ENCODE assay signal across 12 cellular contexts in genomic region chr14:91269076-91269991, GRCh38. TPM values are rescaled to one million over a fixed set of nuclear protein-coding genes. Genes with fewer than 3 reads are reported as not detected.
DNase-seq lines count a peak whose midpoint lies in the region; ATAC-seq, FAIRE-seq and TF ChIP-seq lines count a peak whose summit lies in the region.
"Had no signal": no experiment of that assay in that cellular context is flagged by ENCODE, and none has a peak within 500 bp of the region (broad histone marks: within the 10 kb centered on the region; RNA-seq: fewer than 3 reads in every experiment).

No MANE protein-coding gene starts in this region.

- 56% methylated on average over 3 of the region's 24 CpGs for WGBS in K562 (ENCODE audit: insufficient coverage, low coverage, missing lambda C conversion rate)
- WGBS in upper lobe of left lung, 2 donors = 60 to 68% methylated on average over 24 of the region's 24 CpGs

- H3K4me2 ChIP-seq in K562 (ENCODE audit: insufficient read depth, low read length) = no peak overlapping the region
- H3K4me2 ChIP-seq: BLaER1 treated with 17β-estradiol and CSF1 and Interleukin-3, amounts not matched to agents 10 nM and 100 nM had no signal

- intact Hi-C loops in Right ventricle myocardium inferior (cut with DNase I) = no loop called here
- intact Hi-C loops in K562 (cut with micrococcal nuclease) = loop anchor here (5.0 kb wide), 1 partner anchor 67 kb away; no protein-coding TSS in a partner anchor
- intact Hi-C loops in lower lobe of right lung (cut with DNase I) = no loop called here

- H3K9me3 ChIP-seq in right atrium auricular region = no peaks in the 10 kb centered on the region
- no peaks in the 10 kb centered on the region for H3K9me3 ChIP-seq in K562 (replicated peaks; ENCODE audit: control insufficient read depth, insufficient read depth, low read depth, low read length)
- H3K9me3 ChIP-seq in lower lobe of right lung = no peaks in the 10 kb centered on the region
- no peaks in the 10 kb centered on the region for H3K9me3 ChIP-seq in upper lobe of left lung
- H3K9me3 ChIP-seq: BLaER1 treated with 17β-estradiol and CSF1 and Interleukin-3, amounts not matched to agents 10 nM and 100 nM had no signal

- TF ChIP-seq POLR2A in K562 (conservative IDR thresholded peaks at IDR 0.05) (no peak), upper lobe of left lung (IDR thresholded peaks at IDR 0.05) (no peak)

- no peak for TF ChIP-seq RAD21 in K562 (CRISPR knock-in tag; conservative IDR thresholded peaks at IDR 0.05 in 1 of 2, IDR thresholded peaks at IDR 0.05 in 1 of 2)

- POLR2A ChIA-PET in K562 (lab: Yijun Ruan, JAX) = interaction anchor here (1.5 kb wide), 1 partner anchor 12 kb away, joined by 3 read pairs; no protein-coding TSS in a partner anchor

- FAIRE-seq in K562 (lab: Jason Lieb, UNC) = no peak
- FAIRE-seq: GM12891 had no signal

- peaks cover 15% of the 10 kb centered on the region for H3K79me2 ChIP-seq in K562 (ENCODE audit: control insufficient read depth, insufficient read depth, low read length)

- H3K27ac ChIP-seq in right atrium auricular region (no peak overlapping the region), K562 (ENCODE audit: extremely low read depth, low read depth, low read length) (peak overlapping the region; percentile 49; the same call in 2 of the 3 replicates), lower lobe of right lung (peak overlapping the region; percentile 46), upper lobe of left lung (peak overlapping the region in 2 of 4 donors; percentile 65 to 72)
- H3K27ac ChIP-seq: BLaER1 treated with 17β-estradiol and CSF1 and Interleukin-3, amounts not matched to agents 10 nM and 100 nM had no signal

- peaks cover 0 to 14% of the 10 kb centered on the region in 2 donors for H3K4me1 ChIP-seq in right atrium auricular region
- H3K4me1 ChIP-seq in K562 (replicated peaks in 1 of 2; ENCODE audit: control insufficient read depth in 2 of 2, insufficient read depth in 2 of 2, low read length in 2 of 2) = peaks cover 35 to 41% of the 10 kb centered on the region in 2 experiments
- H3K4me1 ChIP-seq in lower lobe of right lung = peaks cover 20% of the 10 kb centered on the region
- H3K4me1 ChIP-seq in upper lobe of left lung = peaks cover 10 to 29% (median 18%) of the 10 kb centered on the region in 4 donors

- H3K4me3 ChIP-seq in right atrium auricular region = peak overlapping the region in 1 of 2 donors; percentile 22
- no peak overlapping the region for H3K4me3 ChIP-seq in K562
- peak overlapping the region; percentile 43 for H3K4me3 ChIP-seq in lower lobe of right lung
- H3K4me3 ChIP-seq in upper lobe of left lung = peak overlapping the region in 3 of 4 donors; percentile 10 to 29 (median 24)
- H3K4me3 ChIP-seq: BLaER1 treated with 17β-estradiol and CSF1 and Interleukin-3, amounts not matched to agents 10 nM and 100 nM had no signal

- H3K9me1 ChIP-seq in K562 (ENCODE audit: control insufficient read depth, insufficient read depth, low read length) = no peaks in the 10 kb centered on the region

- H3K36me3 ChIP-seq in right atrium auricular region (no peaks in the 10 kb centered on the region), K562 (ENCODE audit: control insufficient read depth, insufficient read depth, low read length) (peaks cover 11% of the 10 kb centered on the region; the same call in 1 of the 3 replicates), lower lobe of right lung (peaks cover 24% of the 10 kb centered on the region), upper lobe of left lung (peaks cover 0 to 25% (median 13%) of the 10 kb centered on the region in 4 donors)

- TF ChIP-seq EP300 in K562 (IDR thresholded peaks at IDR 0.05; ENCODE audit: low read length) (no peak), upper lobe of left lung (IDR thresholded peaks at IDR 0.05) (no peak)

- CTCF ChIA-PET in K562 (lab: Yijun Ruan, JAX; ENCODE audit: low intra/inter-chr PET ratio) = no interaction called here

- peak; percentile 77 for DNase-seq in Right ventricle myocardium inferior (ENCODE audit: missing footprints)
- DNase-seq in right atrium auricular region (ENCODE audit: low spot score) = no peak
- DNase-seq in K562 (ENCODE audit: extremely low read depth in 1 of 4, low spot score in 3 of 4) = no peak
- DNase-seq in lower lobe of right lung = no peak
- DNase-seq in upper lobe of left lung = no peak
- no peak for DNase-seq in DMS153 (lab: John Stamatoyannopoulos, UW)
- no peak for DNase-seq in GM13977 (ENCODE audit: low spot score)
- DNase-seq: activated gamma-delta T cell, NCI-H226 had no signal

- H3K9ac ChIP-seq in K562 (ENCODE audit: insufficient read depth in 1 of 2, low read depth in 2 of 2, low read length in 2 of 2) = peak overlapping the region in 1 of 2 experiments; percentile 78; a peak in 2 of 4 replicates
- H3K9ac ChIP-seq: BLaER1 treated with 17β-estradiol and CSF1 and Interleukin-3, amounts not matched to agents 10 nM and 100 nM had no signal

- in situ Hi-C loops in K562 (cut with MboI) (no loop called here), GM13977 (cut with MboI; ENCODE audit: low pct_unique_long_range_greater_than_20kb, low sequenced_read_pairs, unreplicated experiment) (no loop called here)

- H4K20me1 ChIP-seq in K562 (replicated peaks; ENCODE audit: control insufficient read depth, insufficient read depth, low read length) = no peaks in the 10 kb centered on the region

- ATAC-seq in Right ventricle myocardium inferior = peak; percentile 68
- no peak for ATAC-seq in K562
- peak in 1 of 2 donors; percentile 7 for ATAC-seq in lower lobe of right lung
- peak in 1 of 2 donors; percentile 23 for ATAC-seq in upper lobe of left lung (ENCODE audit: low FRiP score in 2 of 2)
- no peak for ATAC-seq in HG02571 (IDR thresholded peaks at IDR 0.05; ENCODE audit: unreplicated experiment)

- H3K27me3 ChIP-seq in right atrium auricular region = no peaks in the 10 kb centered on the region
- H3K27me3 ChIP-seq in K562 (ENCODE audit: control insufficient read depth in 2 of 2, insufficient read depth in 2 of 2, low read length in 2 of 2) = no peaks in the 10 kb centered on the region
- no peaks in the 10 kb centered on the region for H3K27me3 ChIP-seq in lower lobe of right lung (ENCODE audit: low read depth)
- no peaks in the 10 kb centered on the region for H3K27me3 ChIP-seq in upper lobe of left lung

- H2AFZ ChIP-seq in K562 (ENCODE audit: low read depth, low read length) = no peak overlapping the region

- TF ChIP-seq CTCF in right atrium auricular region (IDR thresholded peaks at IDR 0.05) = no peak
- TF ChIP-seq CTCF in K562 (IDR thresholded peaks at IDR 0.05 in 2 of 3, conservative IDR thresholded peaks at IDR 0.05 in 1 of 3; ENCODE audit: insufficient read depth in 2 of 3, low read depth in 1 of 3, low read length in 3 of 3) = no peak
- TF ChIP-seq CTCF in lower lobe of right lung (IDR thresholded peaks at IDR 0.05) = no peak
- no peak for TF ChIP-seq CTCF in upper lobe of left lung (IDR thresholded peaks at IDR 0.05)
- TF ChIP-seq CTCF in GM13977 (IDR thresholded peaks at IDR 0.05; ENCODE audit: extremely low read depth, insufficient read depth, missing control alignments) = no peak

- no TSS peak for BruUV-seq in K562 (replicated peaks; lab: Mats Ljungman, UMichigan)

TF ChIP-seq in K562, 482 proteins besides CTCF, POLR2A, EP300 and RAD21:
- no peak for TF ChIP-seq ELK1 (CRISPR knock-in tag; IDR thresholded peaks at IDR 0.05)
- TF ChIP-seq ELF2 (CRISPR knock-in tag; IDR thresholded peaks at IDR 0.05) = no peak
- TF ChIP-seq DPF2 (IDR thresholded peaks at IDR 0.05) = no peak
- 0 out of 2 replicates have a peak, but pooled peaks have one; percentile 36 for TF ChIP-seq POLR2G (IDR thresholded peaks at IDR 0.05; ENCODE audit: low read depth, low read length)
- TF ChIP-seq ZNF384 (IDR thresholded peaks at IDR 0.05; ENCODE audit: low read depth, low read length) = no peak

RNA-seq across cellular contexts. Expression of gene GPR68, which starts 24.8 kb away (rescaled TPM):
- 0.16 TPM for total RNA-seq in Right ventricle myocardium inferior
- total RNA-seq in right atrium auricular region = 1 to 10 TPM in 1 of 2 donors, under 1 TPM in 1; 0.55 to 1.4 TPM
- total RNA-seq in K562 (2011; cell fraction: chromatin; rRNA removed; ENCODE audit: low replicate concordance) = 5.9 and 14.8 TPM in 2 replicates
- 11.4 and 16.2 TPM in 2 replicates for total RNA-seq in K562 (2011; cell fraction: nucleolus; rRNA removed)
- total RNA-seq in K562 (2011; cell fraction: nucleoplasm; rRNA removed) = 8.6 and 12.0 TPM in 2 replicates
- 7.4 and 7.9 TPM in 2 replicates for total RNA-seq in K562 (2014; rRNA removed)
- total RNA-seq in K562 (2014; rRNA removed; fragmentation: Illumina TruSeq; extraction: Trizol) = 2.2 and 2.8 TPM in 2 replicates
- 2.4 and 2.7 TPM in 2 replicates for total RNA-seq in K562 (2015; rRNA removed; fragmentation: Illumina TruSeq; extraction: Trizol)
- 7.1 and 9.4 TPM in 2 replicates for total RNA-seq in K562 (2021)
- 5.2 and 9.0 TPM in 2 replicates for polyA plus RNA-seq in K562 (2011; rRNA removed)
- 16.0 and 35.2 TPM in 2 replicates for polyA plus RNA-seq in K562 (2011; cell fraction: cytosol; rRNA removed)
- 6.6 and 8.3 TPM in 2 replicates for polyA plus RNA-seq in K562 (2011; cell fraction: nucleus; rRNA removed)
- polyA plus RNA-seq in K562 (2012) = 5.9 and 17.3 TPM in 2 replicates
- polyA plus RNA-seq in K562 (2014; fragmentation: Illumina TruSeq; extraction: Trizol) = 3.7 and 6.6 TPM in 2 replicates
- polyA plus RNA-seq in K562 (2014; fragmentation: Nextera tagmentation; extraction: Ambion mirVana) = under 1 TPM; 0.41 to 0.53 TPM
- polyA plus RNA-seq in K562 (2014; rRNA removed) = 5.0 and 5.8 TPM in 2 replicates
- polyA minus RNA-seq in K562 (2011; rRNA and poly(A)+ RNA removed) = 5.1 and 6.3 TPM in 2 replicates
- polyA minus RNA-seq in K562 (2011; cell fraction: cytosol; rRNA and poly(A)+ RNA removed) = 8.9 and 9.6 TPM in 2 replicates
- 2.2 and 3.7 TPM in 2 replicates for polyA minus RNA-seq in K562 (2011; cell fraction: nucleus; rRNA and poly(A)+ RNA removed)
- 3.4 TPM for total RNA-seq in lower lobe of right lung
- 1 to 10 TPM; 1.2 to 8.4 (median 3.3) TPM for total RNA-seq in upper lobe of left lung

Comparison
In these comparisons a context has a peak if more than half of its experiments do, and no peak if none do; other contexts are left out.
1. H3K27ac ChIP-seq: peak in K562 (single experiment) and lower lobe of right lung (single experiment); none in right atrium auricular region (0 of 2).